28 cellular contexts compared by ENCODE assay signal in the genomic region with DNA sequence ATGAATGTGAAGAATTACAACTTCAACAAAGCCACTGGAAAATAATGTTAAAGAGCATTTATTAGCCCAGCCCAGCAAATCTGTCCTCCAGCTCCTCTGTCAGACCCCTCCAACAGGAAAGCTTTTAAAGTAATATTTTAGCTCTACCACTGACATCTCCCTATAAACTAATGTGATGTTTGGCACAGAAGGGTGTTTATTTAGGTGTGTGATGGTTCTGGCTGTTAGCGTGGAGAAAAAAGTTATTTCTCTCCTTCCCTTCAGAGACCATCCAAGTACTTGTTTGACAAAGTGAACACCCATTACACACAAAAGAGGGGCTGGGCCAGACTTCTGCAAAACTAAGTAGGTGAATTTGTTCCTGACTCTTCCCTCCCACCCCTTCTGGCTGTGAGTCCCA.
"Had no signal": no experiment of that assay in that cellular context is flagged by ENCODE, and none has a peak within 500 bp of the region (broad histone marks: within the 10 kb centered on the region; RNA-seq: fewer than 3 reads in every experiment).

No MANE protein-coding gene starts in this region.

- H3K4me1 ChIP-seq: ascending aorta had no signal

- H3K27me3 Mint-ChIP-seq: activated naive CD8-positive, alpha-beta T cell treated with anti-CD3 and anti-CD28 coated beads, Interleukin-2, amount 50 U/mL, for 24 hours; T-helper 17 cell had no signal

- H3K4me1 Mint-ChIP-seq: activated naive CD8-positive, alpha-beta T cell treated with anti-CD3 and anti-CD28 coated beads, Interleukin-2, amount 50 U/mL, for 24 hours; IgD-negative memory B cell; T-helper 17 cell had no signal

- H3K4me3 Mint-ChIP-seq: activated CD8-positive, alpha-beta T cell treated with anti-CD3 and anti-CD28 coated beads, Interleukin-2, amount 10 ng/mL, durations not matched to agents 7 days and 5 days; activated naive CD8-positive, alpha-beta T cell treated with anti-CD3 and anti-CD28 coated beads, Interleukin-2, amount 50 U/mL, for 24 hours; activated T-cell treated with anti-CD3 and anti-CD28 coated beads, Interleukin-2, amount 50 U/mL, for 24 hours; activated T-helper 1 cell treated with anti-CD3 and anti-CD28 coated beads, Interleukin-12 subunit alpha, Interleukin-12 subunit beta, Interleukin-2, Interleukin-4 antibody, amounts not matched to agents 30 ng/mL and 10 ng/mL and 1 ng/mL, durations not matched to agents 14 hours and 24 hours and 36 hours; IgD-negative memory B cell; T-helper 17 cell; WTC11 had no signal

- ATAC-seq: activated CD8-positive, alpha-beta T cell treated with anti-CD3 and anti-CD28 coated beads, Interleukin-2, amount 10 ng/mL, durations not matched to agents 7 days and 5 days; activated naive CD4-positive, alpha-beta T cell treated with anti-CD3 and anti-CD28 coated beads, Interleukin-2, amount 50 U/mL, for 72 hours; activated naive CD8-positive, alpha-beta T cell treated with anti-CD3 and anti-CD28 coated beads, Interleukin-2, amount 50 U/mL, for 24 hours; PC-3; T-helper 17 cell; WTC11 had no signal

- H3K36me3 ChIP-seq: ascending aorta, brain microvascular endothelial cell had no signal

- H3K27me3 ChIP-seq: ascending aorta, brain microvascular endothelial cell had no signal

- H3K9me3 ChIP-seq: ascending aorta had no signal

- H3K9me3 Mint-ChIP-seq: activated naive CD8-positive, alpha-beta T cell treated with anti-CD3 and anti-CD28 coated beads, Interleukin-2, amount 50 U/mL, for 24 hours; activated T-cell treated with anti-CD3 and anti-CD28 coated beads, Interleukin-2, amount 50 U/mL, for 24 hours; activated T-helper 1 cell treated with anti-CD3 and anti-CD28 coated beads, Interleukin-12 subunit alpha, Interleukin-12 subunit beta, Interleukin-2, Interleukin-4 antibody, amounts not matched to agents 30 ng/mL and 10 ng/mL and 1 ng/mL, durations not matched to agents 14 hours and 24 hours and 36 hours; IgD-negative memory B cell had no signal

- H3K4me3 ChIP-seq: ascending aorta had no signal

- DNase-seq: activated CD4-positive, alpha-beta T cell treated with anti-CD3 and anti-CD28 coated beads for 48 hours; activated CD4-positive, alpha-beta T cell treated with anti-CD3 and anti-CD28 coated beads, Interleukin-2, amount 50 U/mL, for 4 hours; activated CD4-positive, CD25-positive, alpha-beta regulatory T cell treated with anti-CD3 and anti-CD28 coated beads, Interleukin-2, amount 50 U/mL, for 72 hours; activated CD8-positive, alpha-beta memory T cell treated with anti-CD3 and anti-CD28 coated beads, Interleukin-2, amount 50 U/mL, for 48 hours; activated CD8-positive, alpha-beta T cell treated with anti-CD3 and anti-CD28 coated beads, Interleukin-2, amount 10 ng/mL, durations not matched to agents 7 days and 5 days; activated effector memory CD4-positive, alpha-beta T cell treated with Interleukin-2 at 50 U/mL for 16 hours; activated naive CD4-positive, alpha-beta T cell treated with Interleukin-2 at 50 U/mL for 16 hours; activated naive CD8-positive, alpha-beta T cell treated with anti-CD3 and anti-CD28 coated beads, Interleukin-2, amount 50 U/mL, for 24 hours; activated T-cell treated with anti-CD3 and anti-CD28 coated beads, Interleukin-2, amount 50 U/mL, for 24 hours; amniotic stem cell; brain microvascular endothelial cell; KG1; NCI-H1048; NCI-H146; NCI-H2029; NCI-H510A treated with DMSO at 0.1 percent for 48 hours; NCI-H69; NK-92 treated with Interleukin-12 subunit alpha and Interleukin-12 subunit beta, amount 100 ng/mL, for 24 hours; PC-3; SHP77; T-helper 17 cell; T-helper 9 cell had no signal

- H3K27ac Mint-ChIP-seq: activated CD8-positive, alpha-beta T cell treated with anti-CD3 and anti-CD28 coated beads, Interleukin-2, amount 10 ng/mL, durations not matched to agents 7 days and 5 days; activated naive CD4-positive, alpha-beta T cell treated with anti-CD3 and anti-CD28 coated beads, Interleukin-2, amount 50 U/mL, for 72 hours; activated naive CD8-positive, alpha-beta T cell treated with anti-CD3 and anti-CD28 coated beads, Interleukin-2, amount 50 U/mL, for 24 hours; activated T-cell treated with anti-CD3 and anti-CD28 coated beads, Interleukin-2, amount 50 U/mL, for 24 hours; activated T-helper 1 cell treated with anti-CD3 and anti-CD28 coated beads, Interleukin-12 subunit alpha, Interleukin-12 subunit beta, Interleukin-2, Interleukin-4 antibody, amounts not matched to agents 30 ng/mL and 10 ng/mL and 1 ng/mL, durations not matched to agents 14 hours and 24 hours and 36 hours; IgD-negative memory B cell; T-helper 17 cell; WTC11 had no signal

- H3K27ac ChIP-seq: ascending aorta, brain microvascular endothelial cell had no signal

- H3K36me3 Mint-ChIP-seq: activated naive CD4-positive, alpha-beta T cell treated with anti-CD3 and anti-CD28 coated beads, Interleukin-2, amount 50 U/mL, for 72 hours; IgD-negative memory B cell; WTC11 had no signal

- FAIRE-seq: RCC 7860 had no signal
